1 cellular context compared by ENCODE assay signal in genomic region chr9:129318121-129319075, GRCh38.
TF ChIP-seq lines count a peak whose summit lies in the region.

No MANE protein-coding gene starts in this region.

TF ChIP-seq in GM23338, 12 proteins besides CTCF, POLR2A, EP300 and RAD21 (continued from another document):
- no peak for TF ChIP-seq ZNF462 (CRISPR knock-in tag; IDR thresholded peaks at IDR 0.05)
- no peak for TF ChIP-seq CREB1 (CRISPR knock-in tag; IDR thresholded peaks at IDR 0.05; ENCODE audit: low read depth)
- no peak for TF ChIP-seq JUNB (IDR thresholded peaks at IDR 0.05; ENCODE audit: unreplicated experiment)
- TF ChIP-seq NANOG (IDR thresholded peaks at IDR 0.05; ENCODE audit: borderline replicate concordance), result no peak
- TF ChIP-seq EZH2phosphoT487 (IDR thresholded peaks at IDR 0.05; ENCODE audit: unreplicated experiment), result no peak
